ENCODE assay signal across 14 cellular contexts in the genomic region with DNA sequence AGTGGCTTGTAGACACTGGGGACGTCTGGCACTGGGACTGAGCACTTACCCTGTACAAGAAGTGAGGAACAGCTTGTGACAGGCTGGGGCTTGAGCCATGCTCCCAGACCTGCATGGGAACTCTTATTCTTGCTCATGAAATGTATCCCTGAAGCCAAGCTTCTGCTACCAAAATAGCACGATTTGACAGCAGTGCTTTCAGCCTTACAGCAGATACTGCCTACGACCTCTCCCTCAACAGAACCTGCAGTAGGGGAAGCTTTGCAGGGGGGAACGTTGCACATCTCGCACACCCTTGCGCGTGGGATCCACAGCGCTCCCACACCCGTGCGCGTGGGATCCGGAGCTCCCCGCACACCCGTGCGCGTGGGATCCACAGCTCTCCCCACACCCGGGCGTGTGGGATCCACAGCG.
"Had no signal": no experiment of that assay in that cellular context is flagged by ENCODE, and none has a peak within 500 bp of the region (broad histone marks: within the 10 kb centered on the region; RNA-seq: fewer than 3 reads in every experiment).

No MANE protein-coding gene starts in this region.

- H3K27ac ChIP-seq: coronary artery, esophagus squamous epithelium, neural progenitor cell, pancreas, suprapubic skin had no signal

- H3K36me3 Mint-ChIP-seq: WTC11 had no signal

- H3K4me3 ChIP-seq: coronary artery, esophagus squamous epithelium, lung, neural progenitor cell, pancreas, suprapubic skin had no signal

- DNase-seq: activated CD4-positive, alpha-beta T cell treated with anti-CD3 and anti-CD28 coated beads, Interleukin-2, amount 50 U/mL, for 1 hour; activated naive CD4-positive, alpha-beta T cell treated with anti-CD3 and anti-CD28 coated beads, Interleukin-2, amount 10 ng/mL, durations not matched to agents 7 days and 5 days; effector CD8-positive, alpha-beta T cell; esophagus squamous epithelium; pancreas; stimulated activated CD4-positive, alpha-beta T cell treated with anti-CD3 and anti-CD28 coated beads, Interleukin-2, amount 100 ng/mL, for 48 hours; stimulated activated naive CD4-positive, alpha-beta T cell had no signal

- H3K27me3 ChIP-seq: esophagus squamous epithelium, neural progenitor cell, pancreas, suprapubic skin had no signal

- H3K9me3 ChIP-seq: esophagus squamous epithelium, pancreas, suprapubic skin had no signal

- H3K4me3 Mint-ChIP-seq: activated naive CD4-positive, alpha-beta T cell treated with anti-CD3 and anti-CD28 coated beads, Interleukin-2, amount 10 ng/mL, durations not matched to agents 7 days and 5 days; mesothelial cell of epicardium; neural progenitor cell; type B pancreatic cell; WTC11 had no signal

- ATAC-seq: pancreas, WTC11 had no signal

- H3K27me3 Mint-ChIP-seq: activated naive CD4-positive, alpha-beta T cell treated with anti-CD3 and anti-CD28 coated beads, Interleukin-2, amount 10 ng/mL, durations not matched to agents 7 days and 5 days; type B pancreatic cell had no signal

- H3K27ac Mint-ChIP-seq: activated naive CD4-positive, alpha-beta T cell treated with anti-CD3 and anti-CD28 coated beads, Interleukin-2, amount 10 ng/mL, durations not matched to agents 7 days and 5 days; mesothelial cell of epicardium; neural progenitor cell; type B pancreatic cell; WTC11 had no signal
